19 cellular contexts compared by ENCODE assay signal in genomic region chr7:30269398-30269964, GRCh38.
"Had no signal": no experiment of that assay in that cellular context is flagged by ENCODE, and none has a peak within 500 bp of the region (broad histone marks: within the 10 kb centered on the region; RNA-seq: fewer than 3 reads in every experiment).

No MANE protein-coding gene starts in this region.

- DNase-seq: erythroblast; foreskin melanocyte; head of caudate nucleus; kidney; left cardiac atrium; left ventricle myocardium superior; mesenchymal stem cell; naive thymus-derived CD4-positive, alpha-beta T cell; ovary; right cardiac atrium; stimulated activated CD4-positive, alpha-beta T cell treated with anti-CD3 and anti-CD28 coated beads, Interleukin-4, amount 100 ng/mL, for 1 hour; stimulated activated CD8-positive, alpha-beta memory T cell treated with anti-CD3 and anti-CD28 coated beads, Interleukin-4, amount 100 ng/mL, for 48 hours; stimulated activated naive CD8-positive, alpha-beta T cell treated with anti-CD3 and anti-CD28 coated beads, Interleukin-15, Interleukin-2, amounts not matched to agents 100 U/mL and 50 U/mL, for 24 hours; upper lobe of right lung had no signal

- H3K4me2 ChIP-seq: hepatocyte had no signal

- H3K79me2 ChIP-seq: hepatocyte had no signal

- H3K27me3 ChIP-seq: hepatocyte, ovary, tibial nerve, upper lobe of right lung, vagina had no signal

- H3K36me3 ChIP-seq: ovary, tibial nerve, upper lobe of right lung, vagina had no signal

- H3K27ac ChIP-seq: hepatocyte, ovary, tibial nerve, upper lobe of right lung, vagina had no signal

- H3K4me3 ChIP-seq: hepatocyte, lung, ovary, tibial nerve, upper lobe of right lung, vagina had no signal

- H3K9me3 ChIP-seq: ovary, tibial nerve, upper lobe of right lung, vagina had no signal

- H2AFZ ChIP-seq: hepatocyte had no signal

- H3K4me1 ChIP-seq: tibial nerve, upper lobe of right lung had no signal

- ATAC-seq: left cardiac atrium; left ventricle myocardium superior; naive thymus-derived CD4-positive, alpha-beta T cell; right cardiac atrium; stimulated activated effector memory CD8-positive, alpha-beta T cell treated with anti-CD3 and anti-CD28 coated beads, Interleukin-12 subunit alpha, Interleukin-12 subunit beta, amount 100 ng/mL, for 72 hours; stimulated activated naive CD8-positive, alpha-beta T cell treated with anti-CD3 and anti-CD28 coated beads, Interleukin-15, Interleukin-2, amounts not matched to agents 100 U/mL and 50 U/mL, for 24 hours had no signal
